2 cellular contexts compared by ENCODE assay signal in genomic region chrX:103367502-103367901, GRCh38.
TF ChIP-seq lines count a peak whose summit lies in the region.

No MANE protein-coding gene starts in this region.

TF ChIP-seq in GM23338, 12 proteins besides CTCF, POLR2A, EP300 and RAD21:
- TF ChIP-seq, protein P1, sequence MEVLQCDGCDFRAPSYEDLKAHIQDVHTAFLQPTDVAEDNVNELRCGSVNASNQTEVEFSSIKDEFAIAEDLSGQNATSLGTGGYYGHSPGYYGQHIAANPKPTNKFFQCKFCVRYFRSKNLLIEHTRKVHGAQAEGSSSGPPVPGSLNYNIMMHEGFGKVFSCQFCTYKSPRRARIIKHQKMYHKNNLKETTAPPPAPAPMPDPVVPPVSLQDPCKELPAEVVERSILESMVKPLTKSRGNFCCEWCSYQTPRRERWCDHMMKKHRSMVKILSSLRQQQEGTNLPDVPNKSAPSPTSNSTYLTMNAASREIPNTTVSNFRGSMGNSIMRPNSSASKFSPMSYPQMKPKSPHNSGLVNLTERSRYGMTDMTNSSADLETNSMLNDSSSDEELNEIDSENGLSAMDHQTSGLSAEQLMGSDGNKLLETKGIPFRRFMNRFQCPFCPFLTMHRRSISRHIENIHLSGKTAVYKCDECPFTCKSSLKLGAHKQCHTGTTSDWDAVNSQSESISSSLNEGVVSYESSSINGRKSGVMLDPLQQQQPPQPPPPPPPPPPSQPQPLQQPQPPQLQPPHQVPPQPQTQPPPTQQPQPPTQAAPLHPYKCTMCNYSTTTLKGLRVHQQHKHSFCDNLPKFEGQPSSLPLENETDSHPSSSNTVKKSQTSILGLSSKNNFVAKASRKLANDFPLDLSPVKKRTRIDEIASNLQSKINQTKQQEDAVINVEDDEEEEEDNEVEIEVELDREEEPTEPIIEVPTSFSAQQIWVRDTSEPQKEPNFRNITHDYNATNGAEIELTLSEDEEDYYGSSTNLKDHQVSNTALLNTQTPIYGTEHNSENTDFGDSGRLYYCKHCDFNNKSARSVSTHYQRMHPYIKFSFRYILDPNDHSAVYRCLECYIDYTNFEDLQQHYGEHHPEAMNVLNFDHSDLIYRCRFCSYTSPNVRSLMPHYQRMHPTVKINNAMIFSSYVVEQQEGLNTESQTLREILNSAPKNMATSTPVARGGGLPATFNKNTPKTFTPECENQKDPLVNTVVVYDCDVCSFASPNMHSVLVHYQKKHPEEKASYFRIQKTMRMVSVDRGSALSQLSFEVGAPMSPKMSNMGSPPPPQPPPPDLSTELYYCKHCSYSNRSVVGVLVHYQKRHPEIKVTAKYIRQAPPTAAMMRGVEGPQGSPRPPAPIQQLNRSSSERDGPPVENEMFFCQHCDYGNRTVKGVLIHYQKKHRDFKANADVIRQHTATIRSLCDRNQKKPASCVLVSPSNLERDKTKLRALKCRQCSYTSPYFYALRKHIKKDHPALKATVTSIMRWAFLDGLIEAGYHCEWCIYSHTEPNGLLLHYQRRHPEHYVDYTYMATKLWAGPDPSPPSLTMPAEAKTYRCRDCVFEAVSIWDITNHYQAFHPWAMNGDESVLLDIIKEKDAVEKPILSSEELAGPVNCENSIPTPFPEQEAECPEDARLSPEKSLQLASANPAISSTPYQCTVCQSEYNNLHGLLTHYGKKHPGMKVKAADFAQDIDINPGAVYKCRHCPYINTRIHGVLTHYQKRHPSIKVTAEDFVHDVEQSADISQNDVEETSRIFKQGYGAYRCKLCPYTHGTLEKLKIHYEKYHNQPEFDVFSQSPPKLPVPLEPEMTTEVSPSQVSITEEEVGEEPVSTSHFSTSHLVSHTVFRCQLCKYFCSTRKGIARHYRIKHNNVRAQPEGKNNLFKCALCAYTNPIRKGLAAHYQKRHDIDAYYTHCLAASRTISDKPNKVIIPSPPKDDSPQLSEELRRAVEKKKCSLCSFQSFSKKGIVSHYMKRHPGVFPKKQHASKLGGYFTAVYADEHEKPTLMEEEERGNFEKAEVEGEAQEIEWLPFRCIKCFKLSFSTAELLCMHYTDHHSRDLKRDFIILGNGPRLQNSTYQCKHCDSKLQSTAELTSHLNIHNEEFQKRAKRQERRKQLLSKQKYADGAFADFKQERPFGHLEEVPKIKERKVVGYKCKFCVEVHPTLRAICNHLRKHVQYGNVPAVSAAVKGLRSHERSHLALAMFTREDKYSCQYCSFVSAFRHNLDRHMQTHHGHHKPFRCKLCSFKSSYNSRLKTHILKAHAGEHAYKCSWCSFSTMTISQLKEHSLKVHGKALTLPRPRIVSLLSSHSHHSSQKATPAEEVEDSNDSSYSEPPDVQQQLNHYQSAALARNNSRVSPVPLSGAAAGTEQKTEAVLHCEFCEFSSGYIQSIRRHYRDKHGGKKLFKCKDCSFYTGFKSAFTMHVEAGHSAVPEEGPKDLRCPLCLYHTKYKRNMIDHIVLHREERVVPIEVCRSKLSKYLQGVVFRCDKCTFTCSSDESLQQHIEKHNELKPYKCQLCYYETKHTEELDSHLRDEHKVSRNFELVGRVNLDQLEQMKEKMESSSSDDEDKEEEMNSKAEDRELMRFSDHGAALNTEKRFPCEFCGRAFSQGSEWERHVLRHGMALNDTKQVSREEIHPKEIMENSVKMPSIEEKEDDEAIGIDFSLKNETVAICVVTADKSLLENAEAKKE (CRISPR knock-in tag; IDR thresholded peaks at IDR 0.05), result no peak
- TF ChIP-seq CREB1 (CRISPR knock-in tag; IDR thresholded peaks at IDR 0.05; ENCODE audit: low read depth) (no peak), JUNB (IDR thresholded peaks at IDR 0.05; ENCODE audit: unreplicated experiment) (no peak), ZNF331 (CRISPR knock-in tag; IDR thresholded peaks at IDR 0.05; ENCODE audit: low read depth) (no peak)
- TF ChIP-seq, protein P2, sequence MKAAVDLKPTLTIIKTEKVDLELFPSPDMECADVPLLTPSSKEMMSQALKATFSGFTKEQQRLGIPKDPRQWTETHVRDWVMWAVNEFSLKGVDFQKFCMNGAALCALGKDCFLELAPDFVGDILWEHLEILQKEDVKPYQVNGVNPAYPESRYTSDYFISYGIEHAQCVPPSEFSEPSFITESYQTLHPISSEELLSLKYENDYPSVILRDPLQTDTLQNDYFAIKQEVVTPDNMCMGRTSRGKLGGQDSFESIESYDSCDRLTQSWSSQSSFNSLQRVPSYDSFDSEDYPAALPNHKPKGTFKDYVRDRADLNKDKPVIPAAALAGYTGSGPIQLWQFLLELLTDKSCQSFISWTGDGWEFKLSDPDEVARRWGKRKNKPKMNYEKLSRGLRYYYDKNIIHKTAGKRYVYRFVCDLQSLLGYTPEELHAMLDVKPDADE (IDR thresholded peaks at IDR 0.05), result no peak
- TF ChIP-seq, protein P3, sequence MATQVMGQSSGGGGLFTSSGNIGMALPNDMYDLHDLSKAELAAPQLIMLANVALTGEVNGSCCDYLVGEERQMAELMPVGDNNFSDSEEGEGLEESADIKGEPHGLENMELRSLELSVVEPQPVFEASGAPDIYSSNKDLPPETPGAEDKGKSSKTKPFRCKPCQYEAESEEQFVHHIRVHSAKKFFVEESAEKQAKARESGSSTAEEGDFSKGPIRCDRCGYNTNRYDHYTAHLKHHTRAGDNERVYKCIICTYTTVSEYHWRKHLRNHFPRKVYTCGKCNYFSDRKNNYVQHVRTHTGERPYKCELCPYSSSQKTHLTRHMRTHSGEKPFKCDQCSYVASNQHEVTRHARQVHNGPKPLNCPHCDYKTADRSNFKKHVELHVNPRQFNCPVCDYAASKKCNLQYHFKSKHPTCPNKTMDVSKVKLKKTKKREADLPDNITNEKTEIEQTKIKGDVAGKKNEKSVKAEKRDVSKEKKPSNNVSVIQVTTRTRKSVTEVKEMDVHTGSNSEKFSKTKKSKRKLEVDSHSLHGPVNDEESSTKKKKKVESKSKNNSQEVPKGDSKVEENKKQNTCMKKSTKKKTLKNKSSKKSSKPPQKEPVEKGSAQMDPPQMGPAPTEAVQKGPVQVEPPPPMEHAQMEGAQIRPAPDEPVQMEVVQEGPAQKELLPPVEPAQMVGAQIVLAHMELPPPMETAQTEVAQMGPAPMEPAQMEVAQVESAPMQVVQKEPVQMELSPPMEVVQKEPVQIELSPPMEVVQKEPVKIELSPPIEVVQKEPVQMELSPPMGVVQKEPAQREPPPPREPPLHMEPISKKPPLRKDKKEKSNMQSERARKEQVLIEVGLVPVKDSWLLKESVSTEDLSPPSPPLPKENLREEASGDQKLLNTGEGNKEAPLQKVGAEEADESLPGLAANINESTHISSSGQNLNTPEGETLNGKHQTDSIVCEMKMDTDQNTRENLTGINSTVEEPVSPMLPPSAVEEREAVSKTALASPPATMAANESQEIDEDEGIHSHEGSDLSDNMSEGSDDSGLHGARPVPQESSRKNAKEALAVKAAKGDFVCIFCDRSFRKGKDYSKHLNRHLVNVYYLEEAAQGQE (IDR thresholded peaks at IDR 0.05; ENCODE audit: unreplicated experiment), result no peak
TF ChIP-seq in GM23338: peak in this region for 0.

TF ChIP-seq in K562, 482 proteins besides CTCF, POLR2A, EP300 and RAD21 (continues in another document):
- TF ChIP-seq DDX20 (tag; IDR thresholded peaks at IDR 0.05; ENCODE audit: low read depth) (no peak), DEAF1 (CRISPR knock-in tag; IDR thresholded peaks at IDR 0.05) (no peak), ZNF318 (IDR thresholded peaks at IDR 0.05; ENCODE audit: borderline replicate concordance in 1 of 2, low read depth in 1 of 2) (no peak), ID3 (CRISPR knock-in tag; IDR thresholded peaks at IDR 0.05) (no peak), ID3 (tag; IDR thresholded peaks at IDR 0.05) (no peak), BCOR (IDR thresholded peaks at IDR 0.05) (no peak), TCF3 (CRISPR knock-in tag; IDR thresholded peaks at IDR 0.05) (no peak), ARID1B (IDR thresholded peaks at IDR 0.05) (no peak), MAFK (IDR thresholded peaks at IDR 0.05; ENCODE audit: low read length) (no peak), ZKSCAN3 (CRISPR knock-in tag; IDR thresholded peaks at IDR 0.05) (no peak), ZNF282 (CRISPR knock-in tag; IDR thresholded peaks at IDR 0.05) (no peak), POLR3A (IDR thresholded peaks at IDR 0.05; ENCODE audit: borderline replicate concordance, extremely low read depth, insufficient read depth, insufficient read length) (no peak), HEY1 (CRISPR knock-in tag; IDR thresholded peaks at IDR 0.05; ENCODE audit: borderline replicate concordance) (no peak), GTF2A2 (tag; IDR thresholded peaks at IDR 0.05) (no peak), HES1 (IDR thresholded peaks at IDR 0.05; ENCODE audit: low read depth) (no peak), ZNF699 (CRISPR knock-in tag; IDR thresholded peaks at IDR 0.05; ENCODE audit: insufficient replicate concordance) (no peak)
- TF ChIP-seq, protein P4, sequence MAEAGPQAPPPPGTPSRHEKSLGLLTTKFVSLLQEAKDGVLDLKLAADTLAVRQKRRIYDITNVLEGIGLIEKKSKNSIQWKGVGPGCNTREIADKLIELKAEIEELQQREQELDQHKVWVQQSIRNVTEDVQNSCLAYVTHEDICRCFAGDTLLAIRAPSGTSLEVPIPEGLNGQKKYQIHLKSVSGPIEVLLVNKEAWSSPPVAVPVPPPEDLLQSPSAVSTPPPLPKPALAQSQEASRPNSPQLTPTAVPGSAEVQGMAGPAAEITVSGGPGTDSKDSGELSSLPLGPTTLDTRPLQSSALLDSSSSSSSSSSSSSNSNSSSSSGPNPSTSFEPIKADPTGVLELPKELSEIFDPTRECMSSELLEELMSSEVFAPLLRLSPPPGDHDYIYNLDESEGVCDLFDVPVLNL (CRISPR knock-in tag; IDR thresholded peaks at IDR 0.05; ENCODE audit: low read depth), result no peak
